14 cellular contexts compared by ENCODE assay signal in the genomic region with DNA sequence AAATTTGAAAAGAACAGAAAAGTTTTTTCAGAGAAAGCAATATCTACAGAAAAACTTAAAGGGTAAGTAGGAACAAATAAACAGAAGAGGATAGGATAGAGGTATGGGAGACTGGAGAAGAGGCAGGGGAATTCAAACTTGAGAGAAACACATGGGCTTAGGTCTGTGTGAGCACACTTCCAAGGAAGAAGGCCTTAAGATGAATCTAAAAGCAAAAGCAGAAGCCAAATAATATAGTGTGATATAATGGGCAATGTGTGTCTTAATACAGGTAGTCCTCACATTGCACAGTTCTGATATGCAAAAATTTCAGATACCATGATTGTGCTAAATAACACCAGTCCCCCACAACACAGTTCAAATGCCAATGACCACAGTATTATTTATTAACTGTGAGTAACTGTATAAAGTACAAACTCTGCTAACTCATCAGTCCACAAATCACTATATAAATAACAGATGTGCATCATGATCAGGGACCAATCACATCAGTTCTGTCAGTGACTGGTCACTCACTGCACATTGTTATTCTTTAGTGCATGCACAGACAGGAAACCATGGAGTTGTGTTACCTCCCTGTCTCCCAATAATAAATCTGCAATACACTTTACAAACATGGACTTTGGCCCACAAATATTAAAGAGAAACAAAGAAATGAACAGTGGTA. TPM values are rescaled to one million over a fixed set of nuclear protein-coding genes. Genes with fewer than 3 reads are reported as not detected.
A peak's percentile ranks its signal among the peaks of the same experiment; 100 is the strongest.
DNase-seq lines count a peak whose midpoint lies in the region; ATAC-seq and TF ChIP-seq lines count a peak whose summit lies in the region.
"Had no signal": no experiment of that assay in that cellular context is flagged by ENCODE, and none has a peak within 500 bp of the region (broad histone marks: within the 10 kb centered on the region; RNA-seq: fewer than 3 reads in every experiment).

No MANE protein-coding gene starts in this region.

- H3K27me3 ChIP-seq in right lobe of liver (no peaks in the 10 kb centered on the region), neural progenitor cell (no peaks in the 10 kb centered on the region)

- H3K79me2 ChIP-seq in neural progenitor cell (ENCODE audit: low read depth) = peaks cover 8% of the 10 kb centered on the region

- H3K9me3 Mint-ChIP-seq in chondrocyte (ENCODE audit: low read depth) = no peaks in the 10 kb centered on the region
- no peaks in the 10 kb centered on the region for H3K9me3 Mint-ChIP-seq in neural progenitor cell
- no peaks in the 10 kb centered on the region for H3K9me3 Mint-ChIP-seq in activated naive CD4-positive, alpha-beta T cell treated with anti-CD3 and anti-CD28 coated beads for 36 hours
- H3K9me3 Mint-ChIP-seq: GM23338; stimulated activated naive CD8-positive, alpha-beta T cell treated with anti-CD3 and anti-CD28 coated beads, Interleukin-15, amount 100 ng/mL, for 72 hours had no signal

- no peaks in the 10 kb centered on the region for H3K9me3 ChIP-seq in right lobe of liver
- no peaks in the 10 kb centered on the region for H3K9me3 ChIP-seq in neural progenitor cell (ENCODE audit: low read depth)
- H3K9me3 ChIP-seq: Caco-2 had no signal

- no peak for TF ChIP-seq POLR2A in right lobe of liver (IDR thresholded peaks at IDR 0.05)

- intact Hi-C loops in right lobe of liver (cut with DNase I) = no loop called here
- intact Hi-C loops in activated naive CD4-positive, alpha-beta T cell treated with anti-CD3 and anti-CD28 coated beads for 36 hours (cut with micrococcal nuclease) = no loop called here

- no peak for TF ChIP-seq CTCF in chondrocyte (IDR thresholded peaks at IDR 0.05)
- TF ChIP-seq CTCF in right lobe of liver (IDR thresholded peaks at IDR 0.05) = no peak
- TF ChIP-seq CTCF in neural progenitor cell (IDR thresholded peaks at IDR 0.05) = no peak

- peaks cover 0 to 4% (median 0%) of the 10 kb centered on the region in 4 donors for H3K36me3 ChIP-seq in right lobe of liver
- H3K36me3 ChIP-seq in neural progenitor cell = no peaks in the 10 kb centered on the region

- no peak overlapping the region for H3K9ac ChIP-seq in neural progenitor cell

- H3K27ac ChIP-seq in right lobe of liver (peak overlapping the region; percentile 7 to 20 (median 8)), neural progenitor cell (no peak overlapping the region)

- ATAC-seq in right lobe of liver = peak; percentile 35 to 78 (median 64)
- ATAC-seq: GM23338; stimulated activated naive CD8-positive, alpha-beta T cell treated with anti-CD3 and anti-CD28 coated beads, Interleukin-15, amount 100 ng/mL, for 72 hours had no signal

- no peaks in the 10 kb centered on the region for H4K20me1 ChIP-seq in neural progenitor cell (ENCODE audit: low read depth)

- DNase-seq in Caki2 (ENCODE audit: low read depth) (peak; percentile 81), HS-5 (ENCODE audit: low read depth) (peak; percentile 20), chondrocyte (ENCODE audit: low spot score) (no peak), right lobe of liver (no peak), NCI-H1417 treated with DMSO at 0.1 percent for 48 hours (lab: John Stamatoyannopoulos, UW) (no peak), NCI-H345 treated with DMSO at 0.1 percent for 48 hours (lab: John Stamatoyannopoulos, UW; ENCODE audit: unreplicated experiment) (no peak), neural progenitor cell (ENCODE audit: low spot score) (no peak)
- no peak for DNase-seq in activated naive CD4-positive, alpha-beta T cell treated with anti-CD3 and anti-CD28 coated beads for 36 hours
- DNase-seq: Caco-2; glutamatergic neuron; NCI-H1092 treated with DMSO at 0.1 percent for 48 hours; stimulated activated CD4-positive, alpha-beta T cell treated with anti-CD3 and anti-CD28 coated beads, Interleukin-15, amount 100 ng/mL, for 24 hours; stimulated activated naive CD8-positive, alpha-beta T cell treated with anti-CD3 and anti-CD28 coated beads, Interleukin-15, amount 100 ng/mL, for 72 hours had no signal

- H3K4me3 ChIP-seq in right lobe of liver = no peak overlapping the region
- no peak overlapping the region for H3K4me3 ChIP-seq in neural progenitor cell
- H3K4me3 ChIP-seq: GM23338 had no signal

- H3K4me1 ChIP-seq in right lobe of liver = peaks cover 0 to 56% (median 3%) of the 10 kb centered on the region in 4 donors
- no peaks in the 10 kb centered on the region for H3K4me1 ChIP-seq in neural progenitor cell

- H3K4me3 Mint-ChIP-seq in chondrocyte (ENCODE audit: unreplicated experiment) = no peak overlapping the region
- H3K4me3 Mint-ChIP-seq in neural progenitor cell = no peak overlapping the region
- no peak overlapping the region for H3K4me3 Mint-ChIP-seq in activated naive CD4-positive, alpha-beta T cell treated with anti-CD3 and anti-CD28 coated beads for 36 hours
- H3K4me3 Mint-ChIP-seq: GM23338; stimulated activated naive CD8-positive, alpha-beta T cell treated with anti-CD3 and anti-CD28 coated beads, Interleukin-15, amount 100 ng/mL, for 72 hours had no signal

- in situ Hi-C loops in Caki2 (cut with HindIII; ENCODE audit: low pct_unique_long_range_greater_than_20kb, low sequenced_read_pairs) = no loop called here

- H3K27me3 Mint-ChIP-seq in chondrocyte (ENCODE audit: low read depth) = no peaks in the 10 kb centered on the region
- no peaks in the 10 kb centered on the region for H3K27me3 Mint-ChIP-seq in neural progenitor cell (ENCODE audit: insufficient read depth, low read depth)
- H3K27me3 Mint-ChIP-seq in activated naive CD4-positive, alpha-beta T cell treated with anti-CD3 and anti-CD28 coated beads for 36 hours (ENCODE audit: low read depth) = no peaks in the 10 kb centered on the region
- H3K27me3 Mint-ChIP-seq: stimulated activated naive CD8-positive, alpha-beta T cell treated with anti-CD3 and anti-CD28 coated beads, Interleukin-15, amount 100 ng/mL, for 72 hours had no signal

- H2AFZ ChIP-seq in neural progenitor cell (replicated peaks) = no peak overlapping the region
- H2AFZ ChIP-seq: GM23338 had no signal

- H3K36me3 Mint-ChIP-seq in chondrocyte (ENCODE audit: low read depth) = peaks cover 2% of the 10 kb centered on the region
- H3K36me3 Mint-ChIP-seq in neural progenitor cell = peaks cover 3% of the 10 kb centered on the region
- peaks cover 11% of the 10 kb centered on the region for H3K36me3 Mint-ChIP-seq in activated naive CD4-positive, alpha-beta T cell treated with anti-CD3 and anti-CD28 coated beads for 36 hours (ENCODE audit: low read depth)

- H3F3A ChIP-seq in neural progenitor cell (ENCODE audit: low read depth) = no peaks in the 10 kb centered on the region

- H3K27ac Mint-ChIP-seq in chondrocyte (ENCODE audit: unreplicated experiment) = peak overlapping the region; percentile 64
- H3K27ac Mint-ChIP-seq in neural progenitor cell = no peak overlapping the region
- H3K27ac Mint-ChIP-seq in activated naive CD4-positive, alpha-beta T cell treated with anti-CD3 and anti-CD28 coated beads for 36 hours = no peak overlapping the region
- H3K27ac Mint-ChIP-seq: GM23338; stimulated activated naive CD8-positive, alpha-beta T cell treated with anti-CD3 and anti-CD28 coated beads, Interleukin-15, amount 100 ng/mL, for 72 hours had no signal

- no peak overlapping the region for H3K4me2 ChIP-seq in neural progenitor cell
- H3K4me2 ChIP-seq: GM23338 had no signal

- CTCF ChIA-PET in activated naive CD4-positive, alpha-beta T cell treated with anti-CD3 and anti-CD28 coated beads for 36 hours (lab: Charles Lee) = no interaction called here

- H3K4me1 Mint-ChIP-seq in chondrocyte (ENCODE audit: low read depth) (peaks cover 17% of the 10 kb centered on the region), neural progenitor cell (no peaks in the 10 kb centered on the region)
- peaks cover 9% of the 10 kb centered on the region for H3K4me1 Mint-ChIP-seq in activated naive CD4-positive, alpha-beta T cell treated with anti-CD3 and anti-CD28 coated beads for 36 hours (ENCODE audit: low read depth)
- H3K4me1 Mint-ChIP-seq: GM23338 had no signal

RNA-seq across cellular contexts. Expression of gene SNX14, which starts 18.6 kb away (rescaled TPM):
- total RNA-seq in Caki2 (2014; rRNA removed; shearing (Covaris generic); ENCODE audit: low replicate concordance) = 82.9 and 110 TPM in 2 replicates
- 70.8 to 79.7 TPM (median 77.2 TPM) in 3 replicates for total RNA-seq in chondrocyte
- 10 to 100 TPM; 35.0 to 72.5 (median 51.9) TPM for total RNA-seq in right lobe of liver
- 46.7 and 95.2 TPM in 2 replicates for total RNA-seq in neural progenitor cell (ENCODE audit: low replicate concordance)
- total RNA-seq in activated naive CD4-positive, alpha-beta T cell treated with anti-CD3 and anti-CD28 coated beads for 36 hours = 10 to 100 TPM; 18.8 to 22.6 TPM

Comparison
In these comparisons a context has a peak if more than half of its experiments do, and no peak if none do; other contexts are left out.
1. DNase-seq: peak in Caki2 (single experiment) and HS-5 (single experiment); none in chondrocyte (single experiment), right lobe of liver (0 of 3), NCI-H1417 treated with DMSO at 0.1 percent for 48 hours (single experiment), NCI-H345 treated with DMSO at 0.1 percent for 48 hours (single experiment), neural progenitor cell (single experiment) and activated naive CD4-positive, alpha-beta T cell treated with anti-CD3 and anti-CD28 coated beads for 36 hours (single experiment).